15 cellular contexts compared by ENCODE assay signal in the genomic region with DNA sequence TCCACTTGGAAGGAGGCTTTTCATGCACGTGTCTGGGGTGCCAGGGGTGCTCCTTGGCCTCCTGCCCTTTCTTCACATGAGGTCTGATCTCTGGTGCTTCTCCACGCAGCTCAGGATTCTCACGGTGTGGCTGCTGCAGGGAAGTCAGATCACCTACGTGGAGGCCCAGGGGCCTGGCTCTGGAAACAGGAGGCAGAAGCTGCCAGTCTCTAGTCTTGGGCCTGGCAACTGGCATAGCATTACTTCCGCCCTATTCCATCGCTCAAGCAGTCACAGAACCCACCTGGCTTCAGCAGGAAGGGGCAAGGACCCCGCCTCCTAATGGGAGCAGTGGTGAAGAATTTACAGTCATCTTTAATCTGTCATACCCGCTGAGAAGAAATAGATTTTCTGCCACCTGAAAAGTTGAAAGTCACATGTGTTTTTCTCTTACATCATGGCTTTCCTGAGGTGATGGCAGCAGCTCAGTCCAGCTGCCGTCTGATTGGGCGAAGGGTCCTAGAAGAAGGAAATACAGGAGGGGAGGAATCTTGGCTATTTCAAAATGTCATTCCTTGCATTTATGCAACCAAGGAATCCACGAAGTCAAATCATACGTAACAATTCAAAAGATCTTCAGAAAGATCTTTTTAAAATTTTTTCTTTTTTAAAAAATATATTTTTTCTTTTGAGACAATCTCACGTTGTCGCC. TPM values are rescaled to one million over a fixed set of nuclear protein-coding genes. Genes with fewer than 3 reads are reported as not detected.
DNase-seq lines count a peak whose midpoint lies in the region; ATAC-seq, FAIRE-seq and TF ChIP-seq lines count a peak whose summit lies in the region.
"Had no signal": no experiment of that assay in that cellular context is flagged by ENCODE, and none has a peak within 500 bp of the region (broad histone marks: within the 10 kb centered on the region; RNA-seq: fewer than 3 reads in every experiment).

No MANE protein-coding gene starts in this region.

- H3K4me3 ChIP-seq in A549 (no peak overlapping the region), GM23338 (no peak overlapping the region), neuronal stem cell (ENCODE audit: low read length in 2 of 2) (no peak overlapping the region)
- H3K4me3 ChIP-seq: BLaER1 had no signal

- no peaks in the 10 kb centered on the region for H3F3A ChIP-seq in GM23338 (replicated peaks; ENCODE audit: low read depth)

- H2BK15ac ChIP-seq in neuronal stem cell (ENCODE audit: low read length): no peak overlapping the region

- H3K14ac ChIP-seq in neuronal stem cell (ENCODE audit: low read length): no peak overlapping the region

- ATAC-seq in A549 (no peak), GM23338 (no peak)

- H4K91ac ChIP-seq in neuronal stem cell (ENCODE audit: low read depth, low read length, poor library complexity): no peak overlapping the region

- H3K36me3 ChIP-seq in GM23338 (ENCODE audit: insufficient read depth) (no peaks in the 10 kb centered on the region), neuronal stem cell (replicated peaks in 1 of 2; ENCODE audit: control insufficient read depth in 2 of 2, insufficient read depth in 2 of 2, low read length in 2 of 2) (no peaks in the 10 kb centered on the region)
- H3K36me3 ChIP-seq: BLaER1 had no signal

- no peak for FAIRE-seq in A549 (lab: Jason Lieb, UNC)
- FAIRE-seq: A204.1 had no signal

- H3K27me3 Mint-ChIP-seq in GM23338 (ENCODE audit: insufficient read depth, low read depth, poor library complexity): no peaks in the 10 kb centered on the region
- H3K27me3 Mint-ChIP-seq: CD8-positive, alpha-beta memory T cell had no signal

- H2AK5ac ChIP-seq in neuronal stem cell (ENCODE audit: low read depth, low read length): no peak overlapping the region

- no peak for TF ChIP-seq EP300 in A549 (IDR thresholded peaks at IDR 0.05)

- no peak overlapping the region for H3K4ac ChIP-seq in neuronal stem cell (ENCODE audit: low read length)

- H3K4me1 ChIP-seq in A549 (peaks cover 21% of the 10 kb centered on the region), GM23338 (ENCODE audit: insufficient read depth) (no peaks in the 10 kb centered on the region), neuronal stem cell (ENCODE audit: control insufficient read depth in 2 of 2, insufficient read depth in 1 of 2, low read depth in 1 of 2, low read length in 2 of 2) (no peaks in the 10 kb centered on the region)
- H3K4me1 ChIP-seq: Caco-2 had no signal

- peak overlapping the region; percentile 33 for H3K18ac ChIP-seq in neuronal stem cell (ENCODE audit: low read length)

- no peak overlapping the region for H3K4me2 ChIP-seq in A549
- H3K4me2 ChIP-seq in GM23338: no peak overlapping the region
- H3K4me2 ChIP-seq in neuronal stem cell (ENCODE audit: insufficient read depth, low read length, poor library complexity, severe bottlenecking): no peak overlapping the region
- H3K4me2 ChIP-seq: BLaER1 had no signal

- H3K4me1 Mint-ChIP-seq in GM23338: 0 out of 3 replicates have a peak, but pooled peaks cover 3% of the 10 kb centered on the region

- no peaks in the 10 kb centered on the region for H3K79me1 ChIP-seq in neuronal stem cell (ENCODE audit: low read depth, low read length)

- H3K79me2 ChIP-seq in GM23338 (replicated peaks; ENCODE audit: insufficient read depth): no peaks in the 10 kb centered on the region

- H3K27ac Mint-ChIP-seq in GM23338: no peak overlapping the region
- H3K27ac Mint-ChIP-seq: HFFc6 had no signal

- H3K9me2 ChIP-seq in GM23338 (ENCODE audit: insufficient read depth): 0 out of 2 replicates have a peak, but pooled peaks cover 2% of the 10 kb centered on the region

- H3K9ac ChIP-seq in neuronal stem cell (ENCODE audit: low read depth, low read length, poor library complexity): no peak overlapping the region
- H3K9ac ChIP-seq: BLaER1 had no signal

- no peak overlapping the region for H2BK120ac ChIP-seq in neuronal stem cell (ENCODE audit: low read depth, low read length)

- no peak for TF ChIP-seq RAD21 in A549 (conservative IDR thresholded peaks at IDR 0.05 in 1 of 2, IDR thresholded peaks at IDR 0.05 in 1 of 2)

- POLR2A ChIA-PET in A549 (lab: Yijun Ruan, JAX): no interaction called here

- H2AFZ ChIP-seq in GM23338: peak overlapping the region; percentile 72; the same call in 1 of the 2 replicates
- no peak overlapping the region for H2AFZ ChIP-seq in neuronal stem cell (ENCODE audit: low read length)

- H3K9me3 Mint-ChIP-seq in GM23338: peaks cover 4% of the 10 kb centered on the region; the same call in 1 of the 3 replicates
- H3K9me3 Mint-ChIP-seq: HFFc6 had no signal

- DNase-seq in A549 (ENCODE audit: low read depth in 1 of 2, low spot score in 1 of 2): no peak
- DNase-seq in GM23338 (ENCODE audit: low spot score): no peak
- DNase-seq in ecto neural progenitor cell (ENCODE audit: low spot score): peak; percentile 13
- no peak for DNase-seq in neuronal stem cell (ENCODE audit: low spot score)
- DNase-seq in putamen (ENCODE audit: low spot score): no peak
- DNase-seq in NCI-H128 (lab: John Stamatoyannopoulos, UW; ENCODE audit: unreplicated experiment): no peak
- no peak for DNase-seq in GF-D8 (lab: John Stamatoyannopoulos, UW)
- DNase-seq: Caco-2; CD8-positive, alpha-beta memory T cell; DND-41; HCEC 1CT; HFFc6 had no signal

- no peaks in the 10 kb centered on the region for H3K36me3 Mint-ChIP-seq in GM23338 (ENCODE audit: low read depth)
- H3K36me3 Mint-ChIP-seq: CD8-positive, alpha-beta memory T cell had no signal

- no peak for TF ChIP-seq CTCF in A549 (IDR thresholded peaks at IDR 0.05)
- no peak for TF ChIP-seq CTCF in GM23338 (conservative IDR thresholded peaks at IDR 0.05; ENCODE audit: low read depth in 2 of 2)

- H2BK5ac ChIP-seq in neuronal stem cell (ENCODE audit: low read length): no peak overlapping the region

- H3K23ac ChIP-seq in neuronal stem cell (ENCODE audit: low read depth, low read length, poor library complexity): no peak overlapping the region

- H3K27me3 ChIP-seq in GM23338 (ENCODE audit: insufficient read depth) (no peaks in the 10 kb centered on the region), neuronal stem cell (ENCODE audit: control insufficient read depth in 3 of 3, insufficient read depth in 3 of 3, low read depth in 1 of 3, low read length in 3 of 3) (peaks cover 0 to 3% (median 0%) of the 10 kb centered on the region in 3 experiments)
- H3K27me3 ChIP-seq: BLaER1 had no signal

- CTCF ChIA-PET in A549 (lab: Yijun Ruan, JAX): interaction anchor here (1.1 to 21.4 kb wide), 10 partner anchors 8 to 273 kb away, joined by 3 to 664 read pairs (median 4); no protein-coding TSS in a partner anchor

- H3K9me3 ChIP-seq in A549 (peaks cover 6% of the 10 kb centered on the region; the same call in 2 of the 3 replicates), neuronal stem cell (replicated peaks in 1 of 2; ENCODE audit: control insufficient read depth in 2 of 2, insufficient read depth in 1 of 2, low read depth in 1 of 2, low read length in 2 of 2) (no peaks in the 10 kb centered on the region)
- H3K9me3 ChIP-seq: Caco-2 had no signal

- H3K4me3 Mint-ChIP-seq in GM23338: no peak overlapping the region
- H3K4me3 Mint-ChIP-seq: CD8-positive, alpha-beta memory T cell; HFFc6 had no signal

- no peak overlapping the region for H2BK12ac ChIP-seq in neuronal stem cell (ENCODE audit: low read length)

- H3K27ac ChIP-seq in A549: peak overlapping the region; percentile 45 to 56; a peak in 5 of 6 replicates
- H3K27ac ChIP-seq in GM23338 (ENCODE audit: low read depth): no peak overlapping the region
- no peak overlapping the region for H3K27ac ChIP-seq in neuronal stem cell (replicated peaks; ENCODE audit: low read length)
- H3K27ac ChIP-seq: BLaER1, HL-60 had no signal

- TF ChIP-seq POLR2A in A549 (IDR thresholded peaks at IDR 0.05; ENCODE audit: low read length): no peak

- H4K8ac ChIP-seq in neuronal stem cell (ENCODE audit: low read depth, low read length): no peak overlapping the region

- WGBS in A549 (ENCODE audit: missing lambda C conversion rate): 81% methylated on average over 14 of the region's 14 CpGs
- no CpG with 5 or more reads among the region's 14 CpGs for WGBS in neuronal stem cell (ENCODE audit: extremely low coverage in 2 of 2, insufficient read length in 2 of 2, insufficient replicate concordance in 1 of 2), 2 donors

- no peaks in the 10 kb centered on the region for H4K20me1 ChIP-seq in GM23338 (replicated peaks; ENCODE audit: insufficient read depth)
- H4K20me1 ChIP-seq: BLaER1 had no signal

TF ChIP-seq in A549, 52 proteins besides CTCF, POLR2A, EP300 and RAD21 (continues in another document):
- TF ChIP-seq JUNB (IDR thresholded peaks at IDR 0.05): no peak
- TF ChIP-seq HEYL (CRISPR knock-in tag; IDR thresholded peaks at IDR 0.05): no peak
- TF ChIP-seq ZSCAN20 (CRISPR knock-in tag; IDR thresholded peaks at IDR 0.05): no peak
- no peak for TF ChIP-seq ZFP36 (IDR thresholded peaks at IDR 0.05; ENCODE audit: borderline replicate concordance, partially characterized antibody)
- TF ChIP-seq HOXB5 (CRISPR knock-in tag; IDR thresholded peaks at IDR 0.05): no peak

TF ChIP-seq in GM23338, 12 proteins besides CTCF, POLR2A, EP300 and RAD21 (continues in another document):
- TF ChIP-seq EZH2phosphoT487 (IDR thresholded peaks at IDR 0.05; ENCODE audit: unreplicated experiment): no peak
- no peak for TF ChIP-seq EZH2 (IDR thresholded peaks at IDR 0.05; ENCODE audit: low read depth, unreplicated experiment)
- TF ChIP-seq CREB1 (CRISPR knock-in tag; IDR thresholded peaks at IDR 0.05; ENCODE audit: low read depth): no peak
- TF ChIP-seq STAT1 (IDR thresholded peaks at IDR 0.05; ENCODE audit: unreplicated experiment): no peak
- TF ChIP-seq NANOG (IDR thresholded peaks at IDR 0.05; ENCODE audit: borderline replicate concordance): no peak

RNA-seq across cellular contexts. Expression of gene DKK3, which starts 50.1 kb away (rescaled TPM):
- polyA plus RNA-seq in A549 (2011; rRNA removed): 18.4 and 22.8 TPM in 2 replicates
- polyA plus RNA-seq in A549 (2012; cell fraction: cytosol; rRNA removed): 6.0 and 6.2 TPM in 2 replicates
- polyA plus RNA-seq in A549 (2012; cell fraction: nucleus; rRNA removed): 9.6 and 10.7 TPM in 2 replicates
- polyA plus RNA-seq in A549 (2017; fragmentation: RNase III; extraction: RNeasy Plus Mini Kit Qiagen cat#74134 plus additional on column Dnase treatment): 11.9 to 21.8 TPM (median 20.8 TPM) in 3 replicates
- polyA minus RNA-seq in A549 (2011; rRNA and poly(A)+ RNA removed): 12.0 and 14.5 TPM in 2 replicates
- 31.1 and 42.2 TPM in 2 replicates for total RNA-seq in GM23338 (2014; rRNA removed; shearing (Covaris generic))
- polyA plus RNA-seq in GM23338 (2016; fragmentation: Nextera tagmentation; extraction: Ambion mirVana): 14.8 and 16.8 TPM in 2 replicates
- polyA plus RNA-seq in neuronal stem cell (2013, experiment 1 of 2): 16.6 TPM
- 16.6 TPM for polyA plus RNA-seq in neuronal stem cell (2013, experiment 2 of 2)

RNA-seq across cellular contexts. Expression of gene MICAL2, which starts 51.8 kb away (rescaled TPM):
- polyA plus RNA-seq in A549 (2011; rRNA removed) (42.1 and 52.4 TPM in 2 replicates), A549 (2017; fragmentation: RNase III; extraction: RNeasy Plus Mini Kit Qiagen cat#74134 plus additional on column Dnase treatment) (39.8 to 43.6 TPM (median 43.5 TPM) in 3 replicates), GM23338 (2016; fragmentation: Nextera tagmentation; extraction: Ambion mirVana) (0.66 and 1.5 TPM in 2 replicates)
- polyA plus RNA-seq in A549 (2012; cell fraction: cytosol; rRNA removed): 19.3 and 22.9 TPM in 2 replicates
- polyA plus RNA-seq in A549 (2012; cell fraction: nucleus; rRNA removed): 25.5 and 31.9 TPM in 2 replicates
- polyA minus RNA-seq in A549 (2011; rRNA and poly(A)+ RNA removed): 104 and 112 TPM in 2 replicates
- 1.4 and 1.7 TPM in 2 replicates for total RNA-seq in GM23338 (2014; rRNA removed; shearing (Covaris generic))
- 0.36 TPM for polyA plus RNA-seq in neuronal stem cell (2013, experiment 1 of 2)
- polyA plus RNA-seq in neuronal stem cell (2013, experiment 2 of 2): 0.26 TPM

Comparison
In these comparisons a context has a peak if more than half of its experiments do, and no peak if none do; other contexts are left out.
1. H3K27ac ChIP-seq: peak in A549 (2 of 2); none in GM23338 (single experiment) and neuronal stem cell (single experiment).